In the genomic region with DNA sequence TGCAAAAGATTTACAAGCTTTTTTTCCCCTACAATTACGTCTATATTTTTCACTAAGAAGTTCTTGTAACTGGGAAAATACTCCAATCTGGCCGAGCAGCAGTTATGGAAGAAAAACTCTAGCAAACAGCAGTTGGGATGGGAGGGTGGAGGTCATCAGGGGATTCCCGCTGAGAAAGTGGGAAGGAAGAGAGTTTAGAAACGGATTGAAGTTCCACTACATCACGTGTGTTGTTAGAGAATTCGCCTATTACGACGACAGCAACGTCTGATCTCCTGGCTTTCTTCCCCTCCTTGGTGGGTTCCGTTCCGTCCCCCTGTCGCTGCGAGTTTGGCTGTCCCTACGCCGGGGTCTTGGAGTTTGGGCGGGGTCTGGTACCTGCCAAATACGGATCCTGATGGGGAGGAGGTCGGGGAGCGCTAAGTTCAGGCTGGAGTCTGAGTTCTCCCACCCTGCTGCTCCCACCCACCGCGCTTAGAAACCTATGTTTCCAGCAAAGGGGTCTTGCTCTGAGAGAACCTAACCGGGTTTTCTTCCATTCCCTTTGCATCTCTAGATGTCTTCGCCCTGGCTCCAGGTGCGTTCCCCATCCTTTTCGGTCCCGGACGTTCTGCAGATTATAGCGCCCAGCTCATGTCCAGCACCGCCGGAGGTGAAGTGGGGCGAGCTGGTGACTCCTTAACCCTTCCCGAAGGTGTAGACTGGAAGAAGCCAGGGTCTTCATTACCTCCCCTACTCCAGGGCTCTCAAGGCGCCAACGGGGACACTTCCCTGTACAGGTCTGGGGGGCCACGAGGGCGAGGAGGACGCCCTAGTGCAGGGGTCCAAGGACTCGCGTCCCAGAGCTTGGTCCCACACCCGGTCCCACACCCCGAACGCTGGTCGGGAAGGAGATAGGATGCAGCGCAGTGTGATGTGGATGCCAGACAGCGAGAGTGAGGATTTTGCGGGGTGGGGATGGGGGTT, we compare ENCODE assay signal across 9 cellular contexts. TPM values are rescaled to one million over a fixed set of nuclear protein-coding genes. Genes with fewer than 3 reads are reported as not detected.
DNase-seq lines count a peak whose midpoint lies in the region; ATAC-seq and TF ChIP-seq lines count a peak whose summit lies in the region.
"Had no signal": no experiment of that assay in that cellular context is flagged by ENCODE, and none has a peak within 500 bp of the region (broad histone marks: within the 10 kb centered on the region; RNA-seq: fewer than 3 reads in every experiment).

No MANE protein-coding gene starts in this region.

- DNase-seq in T-cell: no peak
- DNase-seq in HUDEP-2 (lab: John Stamatoyannopoulos, UW; ENCODE audit: unreplicated experiment in 76 of 76): no peak
- no peak for DNase-seq in activated CD8-positive, alpha-beta memory T cell treated with anti-CD3 and anti-CD28 coated beads, Interleukin-2, amount 50 U/mL, for 48 hours
- DNase-seq in DMS53 treated with DMSO at 0.1 percent for 48 hours (lab: John Stamatoyannopoulos, UW; ENCODE audit: unreplicated experiment): no peak
- DNase-seq: activated CD8-positive, alpha-beta memory T cell treated with anti-CD3 and anti-CD28 coated beads, Interleukin-2, amount 50 U/mL, for 4 hours had no signal

- peaks cover 97% of the 10 kb centered on the region for H3K27me3 ChIP-seq in HUES48 (ENCODE audit: control insufficient read depth, insufficient read depth, low read length)
- H3K27me3 ChIP-seq in iPS-20b (ENCODE audit: insufficient read depth, low read length): peaks cover 96% of the 10 kb centered on the region

- H3K36me3 Mint-ChIP-seq in brain: peaks cover 3% of the 10 kb centered on the region
- H3K36me3 Mint-ChIP-seq in T-cell: no peaks in the 10 kb centered on the region

- ATAC-seq in T-cell (replicated peaks in 1 of 4): no peak

- no peaks in the 10 kb centered on the region for H3K9me3 ChIP-seq in HUES48 (ENCODE audit: control insufficient read depth, insufficient read depth, low read length)
- no peaks in the 10 kb centered on the region for H3K9me3 ChIP-seq in iPS-20b (ENCODE audit: insufficient read depth, low read depth, low read length)

- no peak overlapping the region for H3K9ac ChIP-seq in HUES48 (ENCODE audit: low read depth, low read length)
- no peak overlapping the region for H3K9ac ChIP-seq in iPS-20b (ENCODE audit: low read depth, low read length)

- H3K27me3 Mint-ChIP-seq in brain (peaks cover 58% of the 10 kb centered on the region), T-cell (peaks cover 48 to 65% of the 10 kb centered on the region in 2 donors)

- H3K36me3 ChIP-seq in HUES48 (ENCODE audit: control insufficient read depth, insufficient read depth, low read length) (no peaks in the 10 kb centered on the region), iPS-20b (ENCODE audit: insufficient read depth, low read depth, low read length) (no peaks in the 10 kb centered on the region)

- H3K9me3 Mint-ChIP-seq in brain: peaks cover 0 to 2% (median 0%) of the 10 kb centered on the region in 5 experiments
- no peaks in the 10 kb centered on the region for H3K9me3 Mint-ChIP-seq in T-cell

- TF ChIP-seq CTCF in brain (conservative IDR thresholded peaks at IDR 0.05): no peak

- H3K27ac Mint-ChIP-seq in brain: peak overlapping the region in 4 of 5 experiments; percentile 68 to 87 (median 79)
- H3K27ac Mint-ChIP-seq in T-cell: no peak overlapping the region

- H3K27ac ChIP-seq in HUES48 (ENCODE audit: low read depth, low read length): no peak overlapping the region
- H3K27ac ChIP-seq in iPS-20b (ENCODE audit: low read length): no peak overlapping the region
- H3K27ac ChIP-seq in skin epidermis: peak overlapping the region in 3 of 21 experiments; percentile 9 to 38 (median 20)

- H3K4me1 Mint-ChIP-seq in brain: peaks cover 17% of the 10 kb centered on the region
- H3K4me1 Mint-ChIP-seq in T-cell: peaks cover 4 to 13% (median 12%) of the 10 kb centered on the region in 3 donors

- H3K4me3 ChIP-seq in HUES48 (ENCODE audit: low read depth, low read length) (peak overlapping the region; percentile 65), iPS-20b (ENCODE audit: low read length) (peak overlapping the region; percentile 65), skin epidermis (peak overlapping the region; percentile 7 to 45 (median 26))

- peak overlapping the region; percentile 87 to 92 (median 88) for H3K4me3 Mint-ChIP-seq in brain
- H3K4me3 Mint-ChIP-seq in T-cell: peak overlapping the region in 1 of 3 donors; percentile 63

- POLR2A ChIA-PET in T-cell (lab: Charles Lee): no interaction called here

- H3K4me1 ChIP-seq in HUES48 (ENCODE audit: control insufficient read depth, insufficient read depth, low read length) (0 out of 2 replicates have a peak, but pooled peaks cover 7% of the 10 kb centered on the region), iPS-20b (ENCODE audit: insufficient read depth, low read length) (no peaks in the 10 kb centered on the region)

- CTCF ChIA-PET in T-cell (lab: Charles Lee): no interaction called here

RNA-seq across cellular contexts. Expression of a gene that starts 0.7 kb away (rescaled TPM):
- 1.3 TPM for polyA plus RNA-seq in brain (ENCODE audit: insufficient read depth, low read depth, low replicate concordance)
- not detected for total RNA-seq in T-cell

Comparison
In these comparisons a context has a peak if more than half of its experiments do, and no peak if none do; other contexts are left out.
1. H3K27ac Mint-ChIP-seq: peak in brain (4 of 5); none in T-cell (0 of 2).
2. Peak in every context shown above with its lines, with median percentiles within 50 percentile points of each other: H3K4me3 ChIP-seq.